In the genomic region with DNA sequence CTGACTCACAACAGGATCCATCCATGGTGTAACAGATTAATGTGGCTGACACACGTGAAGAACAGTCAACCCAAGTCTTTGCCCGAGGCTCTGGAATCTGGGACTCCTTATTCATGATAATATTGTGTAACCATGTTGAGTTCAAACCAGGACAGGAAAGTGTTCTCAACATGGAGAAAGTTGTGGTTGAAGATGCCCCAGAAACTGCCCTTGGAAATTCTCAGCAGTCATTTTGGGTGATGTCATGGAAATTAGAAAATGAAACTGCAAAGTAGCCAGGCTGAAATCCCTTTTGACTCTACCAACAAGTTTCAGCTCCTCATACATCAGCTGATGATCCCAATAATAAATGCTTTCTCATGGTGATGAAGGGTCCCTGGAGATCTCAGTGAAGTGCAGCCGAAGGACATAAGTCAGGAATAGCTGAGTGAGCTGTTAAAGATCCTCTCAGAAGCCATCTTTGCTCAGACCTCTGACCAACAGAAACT, we compare ENCODE assay signal across 12 cellular contexts.
DNase-seq lines count a peak whose midpoint lies in the region; ATAC-seq and TF ChIP-seq lines count a peak whose summit lies in the region.
"Had no signal": no experiment of that assay in that cellular context is flagged by ENCODE, and none has a peak within 500 bp of the region (broad histone marks: within the 10 kb centered on the region; RNA-seq: fewer than 3 reads in every experiment).

No MANE protein-coding gene starts in this region.

- H3K9me3 Mint-ChIP-seq in stimulated activated naive CD8-positive, alpha-beta T cell treated with anti-CD3 and anti-CD28 coated beads, Interleukin-15, Interleukin-2, amounts not matched to agents 100 ng/mL and 50 ng/mL, for 24 hours, result no peaks in the 10 kb centered on the region
- H3K9me3 Mint-ChIP-seq in chondrocyte (ENCODE audit: low read depth), result no peaks in the 10 kb centered on the region
- H3K9me3 Mint-ChIP-seq: CD4-positive, CD25-positive, alpha-beta regulatory T cell had no signal

- ATAC-seq in stimulated activated naive CD8-positive, alpha-beta T cell treated with anti-CD3 and anti-CD28 coated beads, Interleukin-15, Interleukin-2, amounts not matched to agents 100 U/mL and 50 U/mL, for 24 hours, result no peak
- ATAC-seq in lower lobe of right lung (peak in 1 of 2 donors; percentile 46), GM21529 (IDR thresholded peaks at IDR 0.05; ENCODE audit: unreplicated experiment) (no peak), HG02678 (IDR thresholded peaks at IDR 0.05; ENCODE audit: unreplicated experiment) (no peak)

- intact Hi-C loops in lower lobe of right lung (cut with DNase I), result no loop called here

- H3K27ac Mint-ChIP-seq in stimulated activated naive CD8-positive, alpha-beta T cell treated with anti-CD3 and anti-CD28 coated beads, Interleukin-15, Interleukin-2, amounts not matched to agents 100 ng/mL and 50 ng/mL, for 24 hours, result peak overlapping the region; percentile 11
- peak overlapping the region; percentile 94 for H3K27ac Mint-ChIP-seq in chondrocyte (ENCODE audit: unreplicated experiment)
- H3K27ac Mint-ChIP-seq: CD4-positive, CD25-positive, alpha-beta regulatory T cell had no signal

- no peak overlapping the region for H3K4me3 Mint-ChIP-seq in stimulated activated naive CD8-positive, alpha-beta T cell treated with anti-CD3 and anti-CD28 coated beads, Interleukin-15, Interleukin-2, amounts not matched to agents 100 ng/mL and 50 ng/mL, for 24 hours
- H3K4me3 Mint-ChIP-seq in chondrocyte (ENCODE audit: unreplicated experiment), result no peak overlapping the region
- H3K4me3 Mint-ChIP-seq: CD4-positive, CD25-positive, alpha-beta regulatory T cell had no signal

- no peak for TF ChIP-seq CTCF in chondrocyte (IDR thresholded peaks at IDR 0.05)
- TF ChIP-seq CTCF in lower lobe of right lung (IDR thresholded peaks at IDR 0.05), result no peak

- H3K4me1 ChIP-seq in lower lobe of right lung, result peaks cover 19% of the 10 kb centered on the region

- no peaks in the 10 kb centered on the region for H3K27me3 ChIP-seq in lower lobe of right lung (ENCODE audit: low read depth)

- H3K36me3 Mint-ChIP-seq in stimulated activated naive CD8-positive, alpha-beta T cell treated with anti-CD3 and anti-CD28 coated beads, Interleukin-15, Interleukin-2, amounts not matched to agents 100 ng/mL and 50 ng/mL, for 24 hours (ENCODE audit: low read depth), result peaks cover 3% of the 10 kb centered on the region
- H3K36me3 Mint-ChIP-seq in chondrocyte (ENCODE audit: low read depth), result peaks cover 7% of the 10 kb centered on the region

- no peaks in the 10 kb centered on the region for H3K9me3 ChIP-seq in lower lobe of right lung

- no peak overlapping the region for H3K4me3 ChIP-seq in lower lobe of right lung

- no peaks in the 10 kb centered on the region for H3K36me3 ChIP-seq in lower lobe of right lung

- DNase-seq in stimulated activated naive CD8-positive, alpha-beta T cell treated with anti-CD3 and anti-CD28 coated beads, Interleukin-15, Interleukin-2, amounts not matched to agents 100 U/mL and 50 U/mL, for 24 hours, result no peak
- no peak for DNase-seq in chondrocyte (ENCODE audit: low spot score)
- no peak for DNase-seq in lower lobe of right lung
- DNase-seq in NCI-H2171 (lab: John Stamatoyannopoulos, UW), result no peak
- DNase-seq in GM19240 (ENCODE audit: insufficient read length, low spot score), result no peak
- DNase-seq: activated CD4-positive, CD25-positive, alpha-beta regulatory T cell; anterior cingulate cortex; CD4-positive, CD25-positive, alpha-beta regulatory T cell; NCI-H69 had no signal

- peak overlapping the region; percentile 46 for H3K27ac ChIP-seq in lower lobe of right lung

- H3K27me3 Mint-ChIP-seq in stimulated activated naive CD8-positive, alpha-beta T cell treated with anti-CD3 and anti-CD28 coated beads, Interleukin-15, Interleukin-2, amounts not matched to agents 100 ng/mL and 50 ng/mL, for 24 hours, result peaks cover 3% of the 10 kb centered on the region
- no peaks in the 10 kb centered on the region for H3K27me3 Mint-ChIP-seq in chondrocyte (ENCODE audit: low read depth)
- H3K27me3 Mint-ChIP-seq: CD4-positive, CD25-positive, alpha-beta regulatory T cell had no signal

- peaks cover 19% of the 10 kb centered on the region for H3K4me1 Mint-ChIP-seq in stimulated activated naive CD8-positive, alpha-beta T cell treated with anti-CD3 and anti-CD28 coated beads, Interleukin-15, Interleukin-2, amounts not matched to agents 100 ng/mL and 50 ng/mL, for 24 hours (ENCODE audit: low read depth)
- peaks cover 53% of the 10 kb centered on the region for H3K4me1 Mint-ChIP-seq in chondrocyte (ENCODE audit: low read depth)
